10 cellular contexts compared by ENCODE assay signal in the genomic region with DNA sequence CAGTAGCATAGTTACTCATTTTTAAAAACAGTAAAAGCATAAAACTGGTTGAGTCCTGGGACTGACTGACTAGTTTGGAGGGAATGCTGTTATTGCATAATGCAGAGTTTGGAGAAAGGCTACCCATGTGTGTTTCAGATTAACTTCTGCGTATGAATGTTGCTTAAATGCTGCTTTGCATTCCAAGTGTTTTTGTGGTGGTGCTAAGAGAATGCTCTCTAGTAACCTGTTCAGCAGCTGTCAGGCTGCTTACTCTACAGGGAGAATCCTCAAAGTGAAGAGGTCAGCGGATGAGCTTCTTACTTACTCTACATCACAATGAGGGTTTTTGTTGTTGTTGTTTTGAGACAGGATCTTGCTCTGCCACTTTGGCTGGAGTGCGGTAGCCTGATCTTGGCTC. TPM values are rescaled to one million over a fixed set of nuclear protein-coding genes. Genes with fewer than 3 reads are reported as not detected.
DNase-seq lines count a peak whose midpoint lies in the region; ATAC-seq and TF ChIP-seq lines count a peak whose summit lies in the region.
"Had no signal": no experiment of that assay in that cellular context is flagged by ENCODE, and none has a peak within 500 bp of the region (broad histone marks: within the 10 kb centered on the region; RNA-seq: fewer than 3 reads in every experiment).

No MANE protein-coding gene starts in this region.

- intact Hi-C loops in activated CD8-positive, alpha-beta T cell treated with anti-CD3 and anti-CD28 coated beads for 36 hours (cut with micrococcal nuclease), result no loop called here
- intact Hi-C loops in stomach (cut with DNase I; ENCODE audit: low total_unique reads), result no loop called here

- H3K4me3 ChIP-seq in right atrium auricular region, result no peak overlapping the region
- H3K4me3 ChIP-seq in stomach, result no peak overlapping the region

- no peak for ATAC-seq in activated CD8-positive, alpha-beta T cell treated with anti-CD3 and anti-CD28 coated beads for 36 hours
- ATAC-seq in activated CD8-positive, alpha-beta T cell treated with anti-CD3 and anti-CD28 coated beads, Interleukin-2, amount 10 ng/mL, durations not matched to agents 7 days and 5 days, result no peak
- ATAC-seq in activated T-helper 17 cell treated with anti-CD3 and anti-CD28 coated beads, Interleukin-2, amount 50 U/mL, for 72 hours (replicated peaks), result no peak

- peaks cover 49% of the 10 kb centered on the region for H3K4me1 Mint-ChIP-seq in activated CD8-positive, alpha-beta T cell treated with anti-CD3 and anti-CD28 coated beads for 36 hours (ENCODE audit: low read depth)
- peaks cover 56% of the 10 kb centered on the region for H3K4me1 Mint-ChIP-seq in activated CD8-positive, alpha-beta T cell treated with anti-CD3 and anti-CD28 coated beads, Interleukin-2, amount 10 ng/mL, durations not matched to agents 7 days and 5 days (ENCODE audit: low read depth)
- peaks cover 34% of the 10 kb centered on the region for H3K4me1 Mint-ChIP-seq in activated T-helper 17 cell treated with anti-CD3 and anti-CD28 coated beads, Interleukin-2, amount 50 U/mL, for 72 hours

- 76 to 85% (median 81%) methylated on average over 3 of the region's 3 CpGs for WGBS in stomach, 5 donors

- H3K36me3 Mint-ChIP-seq in activated CD8-positive, alpha-beta T cell treated with anti-CD3 and anti-CD28 coated beads for 36 hours (ENCODE audit: low read depth), result peaks cover 43% of the 10 kb centered on the region
- H3K36me3 Mint-ChIP-seq in activated CD8-positive, alpha-beta T cell treated with anti-CD3 and anti-CD28 coated beads, Interleukin-2, amount 10 ng/mL, durations not matched to agents 7 days and 5 days (ENCODE audit: low read depth), result peaks cover 61% of the 10 kb centered on the region
- peaks cover 84% of the 10 kb centered on the region for H3K36me3 Mint-ChIP-seq in activated T-helper 17 cell treated with anti-CD3 and anti-CD28 coated beads, Interleukin-2, amount 50 U/mL, for 72 hours (ENCODE audit: low read depth)

- DNase-seq in activated CD8-positive, alpha-beta T cell treated with anti-CD3 and anti-CD28 coated beads for 36 hours, result no peak
- no peak for DNase-seq in activated CD8-positive, alpha-beta T cell treated with anti-CD3 and anti-CD28 coated beads, Interleukin-2, amount 10 ng/mL, durations not matched to agents 7 days and 5 days
- DNase-seq in right atrium auricular region (ENCODE audit: low spot score), result no peak
- no peak for DNase-seq in stomach
- DNase-seq in GM19238 (ENCODE audit: insufficient read length, low spot score), result no peak
- DNase-seq in substantia nigra (lab: John Stamatoyannopoulos, UW), result no peak
- no peak for DNase-seq in SIG-M5 (lab: John Stamatoyannopoulos, UW)
- DNase-seq: 8988T, left cardiac atrium had no signal

- H3K4me1 ChIP-seq in right atrium auricular region (peaks cover 0 to 64% of the 10 kb centered on the region in 2 donors), stomach (peaks cover 32 to 72% (median 57%) of the 10 kb centered on the region in 4 donors)

- no peaks in the 10 kb centered on the region for H3K9me3 Mint-ChIP-seq in activated CD8-positive, alpha-beta T cell treated with anti-CD3 and anti-CD28 coated beads for 36 hours
- H3K9me3 Mint-ChIP-seq in activated CD8-positive, alpha-beta T cell treated with anti-CD3 and anti-CD28 coated beads, Interleukin-2, amount 10 ng/mL, durations not matched to agents 7 days and 5 days (ENCODE audit: insufficient read depth), result no peaks in the 10 kb centered on the region
- no peaks in the 10 kb centered on the region for H3K9me3 Mint-ChIP-seq in activated T-helper 17 cell treated with anti-CD3 and anti-CD28 coated beads, Interleukin-2, amount 50 U/mL, for 72 hours

- TF ChIP-seq EP300 in stomach (IDR thresholded peaks at IDR 0.05), result no peak

- no peaks in the 10 kb centered on the region for H3K9me3 ChIP-seq in right atrium auricular region
- H3K9me3 ChIP-seq in stomach, result no peaks in the 10 kb centered on the region

- POLR2A ChIA-PET in activated CD8-positive, alpha-beta T cell treated with anti-CD3 and anti-CD28 coated beads for 36 hours (lab: Charles Lee), result no interaction called here
- POLR2A ChIA-PET in activated CD8-positive, alpha-beta T cell treated with anti-CD3 and anti-CD28 coated beads, Interleukin-2, amount 10 ng/mL, durations not matched to agents 7 days and 5 days (lab: Charles Lee), result no interaction called here

- no peak for TF ChIP-seq POLR2A in stomach (IDR thresholded peaks at IDR 0.05)

- peaks cover 17% of the 10 kb centered on the region for H3K36me3 ChIP-seq in right atrium auricular region
- H3K36me3 ChIP-seq in stomach, result peaks cover 16 to 42% (median 38%) of the 10 kb centered on the region in 4 donors

- H3K27ac Mint-ChIP-seq in activated CD8-positive, alpha-beta T cell treated with anti-CD3 and anti-CD28 coated beads for 36 hours, result peak overlapping the region; percentile 13
- no peak overlapping the region for H3K27ac Mint-ChIP-seq in activated CD8-positive, alpha-beta T cell treated with anti-CD3 and anti-CD28 coated beads, Interleukin-2, amount 10 ng/mL, durations not matched to agents 7 days and 5 days
- no peak overlapping the region for H3K27ac Mint-ChIP-seq in activated T-helper 17 cell treated with anti-CD3 and anti-CD28 coated beads, Interleukin-2, amount 50 U/mL, for 72 hours

- CTCF ChIA-PET in activated CD8-positive, alpha-beta T cell treated with anti-CD3 and anti-CD28 coated beads for 36 hours (lab: Charles Lee), result interaction anchor here (1.3 to 16.8 kb wide), 4 partner anchors 10 to 28 kb away, joined by 4 to 334 read pairs (median 34); a partner anchor contains a TSS
- CTCF ChIA-PET in activated CD8-positive, alpha-beta T cell treated with anti-CD3 and anti-CD28 coated beads, Interleukin-2, amount 10 ng/mL, durations not matched to agents 7 days and 5 days (lab: Charles Lee), result interaction anchor here (0.6 to 9.8 kb wide), 4 partner anchors 16 to 26 kb away, joined by 3 to 186 read pairs (median 8); no protein-coding TSS in a partner anchor

- TF ChIP-seq CTCF in activated CD8-positive, alpha-beta T cell treated with anti-CD3 and anti-CD28 coated beads for 36 hours (IDR thresholded peaks at IDR 0.05), result no peak
- TF ChIP-seq CTCF in right atrium auricular region (IDR thresholded peaks at IDR 0.05) (no peak), stomach (IDR thresholded peaks at IDR 0.05) (no peak)

- peak overlapping the region; percentile 1 to 27 for H3K27ac ChIP-seq in right atrium auricular region
- H3K27ac ChIP-seq in stomach, result peak overlapping the region; percentile 13 to 56 (median 21)
- no peak overlapping the region for H3K27ac ChIP-seq in substantia nigra (ENCODE audit: low read depth, low read length, poor library complexity, severe bottlenecking)

- no peaks in the 10 kb centered on the region for H3K27me3 Mint-ChIP-seq in activated CD8-positive, alpha-beta T cell treated with anti-CD3 and anti-CD28 coated beads for 36 hours
- no peaks in the 10 kb centered on the region for H3K27me3 Mint-ChIP-seq in activated CD8-positive, alpha-beta T cell treated with anti-CD3 and anti-CD28 coated beads, Interleukin-2, amount 10 ng/mL, durations not matched to agents 7 days and 5 days (ENCODE audit: low read depth)
- no peaks in the 10 kb centered on the region for H3K27me3 Mint-ChIP-seq in activated T-helper 17 cell treated with anti-CD3 and anti-CD28 coated beads, Interleukin-2, amount 50 U/mL, for 72 hours

- no peak overlapping the region for H3K4me3 Mint-ChIP-seq in activated CD8-positive, alpha-beta T cell treated with anti-CD3 and anti-CD28 coated beads for 36 hours
- H3K4me3 Mint-ChIP-seq in activated CD8-positive, alpha-beta T cell treated with anti-CD3 and anti-CD28 coated beads, Interleukin-2, amount 10 ng/mL, durations not matched to agents 7 days and 5 days, result no peak overlapping the region
- peak overlapping the region; percentile 21 for H3K4me3 Mint-ChIP-seq in activated T-helper 17 cell treated with anti-CD3 and anti-CD28 coated beads, Interleukin-2, amount 50 U/mL, for 72 hours

- H3K27me3 ChIP-seq in right atrium auricular region, result no peaks in the 10 kb centered on the region
- H3K27me3 ChIP-seq in stomach, result no peaks in the 10 kb centered on the region

RNA-seq across cellular contexts. Expression of a gene that starts 4.3 kb away (rescaled TPM):
- 100 to 1,000 TPM; 110 to 113 TPM for total RNA-seq in activated CD8-positive, alpha-beta T cell treated with anti-CD3 and anti-CD28 coated beads for 36 hours
- total RNA-seq in activated CD8-positive, alpha-beta T cell treated with anti-CD3 and anti-CD28 coated beads, Interleukin-2, amount 10 ng/mL, durations not matched to agents 7 days and 5 days, result 100 to 1,000 TPM; 106 to 108 TPM
- 100 to 1,000 TPM; 102 to 132 TPM for total RNA-seq in activated T-helper 17 cell treated with anti-CD3 and anti-CD28 coated beads, Interleukin-2, amount 50 U/mL, for 72 hours
- total RNA-seq in right atrium auricular region (100 to 1,000 TPM in 1 of 2 donors, 10 to 100 TPM in 1; 71.1 to 105 TPM), stomach (100 to 1,000 TPM in 2 of 5 donors, 10 to 100 TPM in 3; 25.1 to 125 (median 88.5) TPM)
- polyA plus RNA-seq in stomach, result 10 to 100 TPM; 42.0 to 64.8 (median 45.9) TPM

RNA-seq across cellular contexts. Expression of a gene that starts 10.1 kb away (rescaled TPM):
- total RNA-seq in activated CD8-positive, alpha-beta T cell treated with anti-CD3 and anti-CD28 coated beads for 36 hours, result under 1 TPM; 0.38 to 0.65 TPM
- under 1 TPM; 0.13 to 0.44 TPM for total RNA-seq in activated CD8-positive, alpha-beta T cell treated with anti-CD3 and anti-CD28 coated beads, Interleukin-2, amount 10 ng/mL, durations not matched to agents 7 days and 5 days
- under 1 TPM; 0.71 TPM for total RNA-seq in activated T-helper 17 cell treated with anti-CD3 and anti-CD28 coated beads, Interleukin-2, amount 50 U/mL, for 72 hours
- total RNA-seq in right atrium auricular region (not detected), stomach (not detected)
- polyA plus RNA-seq in stomach, result not detected
- total RNA-seq: left cardiac atrium had no signal

RNA-seq across cellular contexts. Expression of a gene that starts 37.1 kb away (rescaled TPM):
- 1 to 10 TPM; 4.1 to 5.1 TPM for total RNA-seq in activated CD8-positive, alpha-beta T cell treated with anti-CD3 and anti-CD28 coated beads for 36 hours
- total RNA-seq in activated CD8-positive, alpha-beta T cell treated with anti-CD3 and anti-CD28 coated beads, Interleukin-2, amount 10 ng/mL, durations not matched to agents 7 days and 5 days, result 1 to 10 TPM; 4.3 to 5.2 TPM
- 1 to 10 TPM in 1 of 2 donors, under 1 TPM in 1; 0.79 to 3.2 TPM for total RNA-seq in activated T-helper 17 cell treated with anti-CD3 and anti-CD28 coated beads, Interleukin-2, amount 50 U/mL, for 72 hours
- total RNA-seq in right atrium auricular region (10 to 100 TPM in 1 of 2 donors, 1 to 10 TPM in 1; 7.6 to 10.3 TPM), stomach (1 to 10 TPM in 2 of 5 donors, not detected in 3; 1.3 to 2.0 TPM)
- polyA plus RNA-seq in stomach, result 1 to 10 TPM in 2 of 3 donors, under 1 TPM in 1; 0.92 to 2.5 (median 2.0) TPM
